14 cellular contexts compared by ENCODE assay signal in genomic region chr16:68368602-68368944, GRCh38. TPM values are rescaled to one million over a fixed set of nuclear protein-coding genes. Genes with fewer than 3 reads are reported as not detected.
DNase-seq lines count a peak whose midpoint lies in the region; ATAC-seq lines count a peak whose summit lies in the region.
"Had no signal": no experiment of that assay in that cellular context is flagged by ENCODE, and none has a peak within 500 bp of the region (broad histone marks: within the 10 kb centered on the region; RNA-seq: fewer than 3 reads in every experiment).

No MANE protein-coding gene starts in this region.

- H2BK12ac ChIP-seq in mesenchymal stem cell (ENCODE audit: low read length in 2 of 2): no peak overlapping the region

- intact Hi-C loops in activated naive CD4-positive, alpha-beta T cell treated with anti-CD3 and anti-CD28 coated beads for 36 hours (cut with micrococcal nuclease): loop anchor here (5.0 kb wide), 2 partner anchors 34 to 49 kb away; no protein-coding TSS in a partner anchor

- peaks cover 39 to 69% of the 10 kb centered on the region in 2 experiments for H3K27me3 ChIP-seq in mesenchymal stem cell (ENCODE audit: control insufficient read depth in 1 of 2, insufficient read depth in 1 of 2, low read length in 2 of 2)

- H3K9me3 Mint-ChIP-seq in activated naive CD4-positive, alpha-beta T cell treated with anti-CD3 and anti-CD28 coated beads for 36 hours: no peaks in the 10 kb centered on the region
- no peaks in the 10 kb centered on the region for H3K9me3 Mint-ChIP-seq in activated naive CD8-positive, alpha-beta T cell (ENCODE audit: low read depth)

- peak; percentile 49 for DNase-seq in activated naive CD4-positive, alpha-beta T cell treated with anti-CD3 and anti-CD28 coated beads for 36 hours
- no peak for DNase-seq in activated naive CD4-positive, alpha-beta T cell (lab: John Stamatoyannopoulos, UW)
- peak; percentile 49 for DNase-seq in stimulated activated naive CD8-positive, alpha-beta T cell treated with anti-CD3 and anti-CD28 coated beads, Interleukin-15, Interleukin-2, amounts not matched to agents 100 U/mL and 50 U/mL, for 24 hours
- DNase-seq in mesenchymal stem cell: no peak
- no peak for DNase-seq in stimulated activated CD4-positive, alpha-beta T cell treated with anti-CD3 and anti-CD28 coated beads, Interleukin-1b, Interleukin-23, amount 100 ng/mL, for 48 hours
- DNase-seq: effector CD8-positive, alpha-beta T cell; gastrocnemius medialis; NCI-H1417 treated with DMSO at 0.1 percent for 48 hours; NCI-H748 treated with DMSO at 0.1 percent for 48 hours; small intestine had no signal

- no peaks in the 10 kb centered on the region for H3K36me3 ChIP-seq in mesenchymal stem cell (ENCODE audit: control insufficient read depth in 1 of 2, insufficient read depth in 2 of 2, low read depth in 1 of 2, low read length in 2 of 2)
- H3K36me3 ChIP-seq: gastrocnemius medialis had no signal

- H3K14ac ChIP-seq in mesenchymal stem cell (ENCODE audit: low read length in 2 of 2): no peak overlapping the region

- no peak overlapping the region for H2BK120ac ChIP-seq in mesenchymal stem cell (ENCODE audit: low read depth, low read length)

- H4K8ac ChIP-seq in mesenchymal stem cell (ENCODE audit: low read length): no peak overlapping the region

- no peaks in the 10 kb centered on the region for H3K9me3 ChIP-seq in mesenchymal stem cell (ENCODE audit: control insufficient read depth, low read length)
- H3K9me3 ChIP-seq: gastrocnemius medialis had no signal

- H2BK15ac ChIP-seq in mesenchymal stem cell (ENCODE audit: low read depth, poor library complexity, severe bottlenecking): no peak overlapping the region

- no peak overlapping the region for H2AFZ ChIP-seq in mesenchymal stem cell (ENCODE audit: low read depth, low read length)

- H3K4me3 Mint-ChIP-seq in activated naive CD4-positive, alpha-beta T cell treated with anti-CD3 and anti-CD28 coated beads for 36 hours: no peak overlapping the region
- peak overlapping the region; percentile 66 for H3K4me3 Mint-ChIP-seq in activated naive CD8-positive, alpha-beta T cell

- H3K27ac ChIP-seq in mesenchymal stem cell (ENCODE audit: low read length, poor library complexity, severe bottlenecking): no peak overlapping the region
- H3K27ac ChIP-seq: gastrocnemius medialis, SK-N-MC had no signal

- no peak overlapping the region for H3K18ac ChIP-seq in mesenchymal stem cell (ENCODE audit: low read depth in 1 of 2, low read length in 2 of 2)

- no peak overlapping the region for H4K91ac ChIP-seq in mesenchymal stem cell (ENCODE audit: low read length)

- H3K4ac ChIP-seq in mesenchymal stem cell (ENCODE audit: low read depth in 1 of 2, low read length in 2 of 2): no peak overlapping the region

- CTCF ChIA-PET in activated naive CD4-positive, alpha-beta T cell treated with anti-CD3 and anti-CD28 coated beads for 36 hours (lab: Charles Lee): interaction anchor here (0.6 to 2.7 kb wide), 9 partner anchors 13 to 306 kb away, joined by 3 to 15 read pairs (median 4); no protein-coding TSS in a partner anchor

- ATAC-seq in HG02763 (IDR thresholded peaks at IDR 0.05; ENCODE audit: unreplicated experiment) (peak; percentile 43), HG02938 (IDR thresholded peaks at IDR 0.05; ENCODE audit: unreplicated experiment) (no peak)
- peak; percentile 28 for ATAC-seq in stimulated activated naive CD8-positive, alpha-beta T cell treated with anti-CD3 and anti-CD28 coated beads, Interleukin-15, Interleukin-2, amounts not matched to agents 100 U/mL and 50 U/mL, for 24 hours
- ATAC-seq: gastrocnemius medialis had no signal

- H3K27ac Mint-ChIP-seq in activated naive CD4-positive, alpha-beta T cell treated with anti-CD3 and anti-CD28 coated beads for 36 hours: no peak overlapping the region
- H3K27ac Mint-ChIP-seq in activated naive CD8-positive, alpha-beta T cell: no peak overlapping the region

- H3K23ac ChIP-seq in mesenchymal stem cell (ENCODE audit: low read length in 2 of 2): no peak overlapping the region

- peaks cover 3% of the 10 kb centered on the region for H3K27me3 Mint-ChIP-seq in activated naive CD4-positive, alpha-beta T cell treated with anti-CD3 and anti-CD28 coated beads for 36 hours (ENCODE audit: low read depth)
- H3K27me3 Mint-ChIP-seq in activated naive CD8-positive, alpha-beta T cell: peaks cover 7% of the 10 kb centered on the region

- H3K4me3 ChIP-seq in mesenchymal stem cell (ENCODE audit: insufficient read depth in 1 of 2, low read depth in 1 of 2, low read length in 2 of 2): no peak overlapping the region
- H3K4me3 ChIP-seq: gastrocnemius medialis, SK-N-MC had no signal

- WGBS in mesenchymal stem cell: 80% methylated on average over 8 of the region's 8 CpGs

- H3K36me3 Mint-ChIP-seq in activated naive CD4-positive, alpha-beta T cell treated with anti-CD3 and anti-CD28 coated beads for 36 hours (ENCODE audit: low read depth): no peaks in the 10 kb centered on the region
- H3K36me3 Mint-ChIP-seq in activated naive CD8-positive, alpha-beta T cell: no peaks in the 10 kb centered on the region

- H3K79me1 ChIP-seq in mesenchymal stem cell (replicated peaks; ENCODE audit: low read length, poor library complexity, severe bottlenecking): no peaks in the 10 kb centered on the region

- H3K4me1 ChIP-seq in mesenchymal stem cell (ENCODE audit: control insufficient read depth, insufficient read depth, low read depth, low read length): peaks cover 9% of the 10 kb centered on the region

- no peak overlapping the region for H2BK5ac ChIP-seq in mesenchymal stem cell (ENCODE audit: low read depth, low read length, poor library complexity, severe bottlenecking)

- H3K4me1 Mint-ChIP-seq in activated naive CD4-positive, alpha-beta T cell treated with anti-CD3 and anti-CD28 coated beads for 36 hours (ENCODE audit: low read depth): peaks cover 39% of the 10 kb centered on the region
- H3K4me1 Mint-ChIP-seq in activated naive CD8-positive, alpha-beta T cell (ENCODE audit: low read depth): peaks cover 40% of the 10 kb centered on the region

- H3K9ac ChIP-seq in mesenchymal stem cell (ENCODE audit: low read length): no peak overlapping the region

- H3K4me2 ChIP-seq in mesenchymal stem cell (ENCODE audit: low read length, poor library complexity, severe bottlenecking): no peak overlapping the region

- H2AK5ac ChIP-seq in mesenchymal stem cell (ENCODE audit: low read length, severe bottlenecking): no peak overlapping the region

RNA-seq across cellular contexts. Expression of gene PRMT7, which starts 57.8 kb away (rescaled TPM):
- total RNA-seq in activated naive CD4-positive, alpha-beta T cell treated with anti-CD3 and anti-CD28 coated beads for 36 hours: 10 to 100 TPM; 51.6 to 52.4 TPM
- 14.6 TPM for polyA plus RNA-seq in mesenchymal stem cell (2013, experiment 1 of 2)
- polyA plus RNA-seq in mesenchymal stem cell (2013, experiment 2 of 2): 14.7 TPM

RNA-seq across cellular contexts. Expression of gene SLC7A6OS, which starts 57.8 kb away (rescaled TPM):
- total RNA-seq in activated naive CD4-positive, alpha-beta T cell treated with anti-CD3 and anti-CD28 coated beads for 36 hours: 10 to 100 TPM; 23.0 to 26.4 TPM
- polyA plus RNA-seq in mesenchymal stem cell (2013, experiment 1 of 2): 7.0 TPM
- polyA plus RNA-seq in mesenchymal stem cell (2013, experiment 2 of 2): 7.0 TPM

Comparison
In these comparisons a context has a peak if more than half of its experiments do, and no peak if none do; other contexts are left out.
1. DNase-seq: peak in activated naive CD4-positive, alpha-beta T cell treated with anti-CD3 and anti-CD28 coated beads for 36 hours (single experiment) and stimulated activated naive CD8-positive, alpha-beta T cell treated with anti-CD3 and anti-CD28 coated beads, Interleukin-15, Interleukin-2, amounts not matched to agents 100 U/mL and 50 U/mL, for 24 hours (single experiment); none in activated naive CD4-positive, alpha-beta T cell (0 of 4), mesenchymal stem cell (single experiment) and stimulated activated CD4-positive, alpha-beta T cell treated with anti-CD3 and anti-CD28 coated beads, Interleukin-1b, Interleukin-23, amount 100 ng/mL, for 48 hours (single experiment).